1 cellular context compared by ENCODE assay signal in the genomic region with DNA sequence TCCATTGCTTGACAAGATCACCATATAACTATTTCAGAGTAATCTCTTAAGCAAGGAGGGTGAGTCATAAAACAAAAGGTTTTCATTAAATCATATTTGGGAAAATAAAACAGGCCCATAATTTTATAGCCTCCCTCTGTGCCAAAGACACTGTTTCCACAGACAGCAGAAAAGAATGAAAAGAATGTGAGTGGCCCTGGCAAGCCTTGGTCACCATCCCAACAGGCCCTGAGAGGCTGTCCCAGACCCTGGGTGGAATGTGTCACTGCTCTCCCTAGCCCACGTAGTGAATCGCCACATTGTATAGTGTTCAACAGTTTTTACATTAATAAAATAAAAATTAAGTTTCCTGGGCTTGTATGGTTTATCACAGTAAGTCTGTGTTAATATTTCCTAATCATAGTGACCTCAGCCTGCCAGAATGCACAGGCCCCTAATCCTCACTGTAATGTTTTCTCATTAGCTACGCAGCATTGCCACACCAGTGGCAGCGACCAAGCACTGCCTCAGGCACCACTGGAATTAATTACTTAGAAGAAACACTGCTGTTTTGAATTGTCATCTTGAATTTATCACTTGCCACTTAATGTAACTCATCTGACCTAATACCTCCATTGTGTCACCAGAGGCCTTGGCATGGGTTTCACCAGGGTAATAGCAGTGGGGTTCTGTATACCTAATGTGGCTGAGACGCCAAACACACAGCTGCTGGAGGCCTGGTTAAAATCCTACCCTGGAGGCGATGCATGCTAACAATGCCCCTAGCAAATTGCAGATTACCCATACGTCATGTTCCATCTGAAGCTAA.
TF ChIP-seq lines count a peak whose summit lies in the region.

No MANE protein-coding gene starts in this region.

TF ChIP-seq in IMR-90, 13 proteins besides CTCF, POLR2A, EP300 and RAD21:
- no peak for TF ChIP-seq SMC3 (IDR thresholded peaks at IDR 0.05; ENCODE audit: low read depth, low read length)
- TF ChIP-seq, protein P1, sequence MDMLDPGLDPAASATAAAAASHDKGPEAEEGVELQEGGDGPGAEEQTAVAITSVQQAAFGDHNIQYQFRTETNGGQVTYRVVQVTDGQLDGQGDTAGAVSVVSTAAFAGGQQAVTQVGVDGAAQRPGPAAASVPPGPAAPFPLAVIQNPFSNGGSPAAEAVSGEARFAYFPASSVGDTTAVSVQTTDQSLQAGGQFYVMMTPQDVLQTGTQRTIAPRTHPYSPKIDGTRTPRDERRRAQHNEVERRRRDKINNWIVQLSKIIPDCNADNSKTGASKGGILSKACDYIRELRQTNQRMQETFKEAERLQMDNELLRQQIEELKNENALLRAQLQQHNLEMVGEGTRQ (IDR thresholded peaks at IDR 0.05; ENCODE audit: low read depth, low read length), result no peak
- no peak for TF ChIP-seq MAFK (IDR thresholded peaks at IDR 0.05; ENCODE audit: low read depth, low read length)
- TF ChIP-seq FOS (IDR thresholded peaks at IDR 0.05; ENCODE audit: low read depth, low read length), result no peak
- no peak for TF ChIP-seq MAZ (IDR thresholded peaks at IDR 0.05; ENCODE audit: borderline replicate concordance, low read depth, low read length)
- no peak for TF ChIP-seq MXI1 (IDR thresholded peaks at IDR 0.05; ENCODE audit: borderline replicate concordance, low read depth, low read length)
- TF ChIP-seq CHD1 (IDR thresholded peaks at IDR 0.05; ENCODE audit: low read depth, low read length), result no peak
TF ChIP-seq in IMR-90: peak in this region for 0.
